In genomic region chr16:3283525-3284447, GRCh38 we compare ENCODE assay signal across 8 cellular contexts. TPM values are rescaled to one million over a fixed set of nuclear protein-coding genes. Genes with fewer than 3 reads are reported as not detected.
DNase-seq lines count a peak whose midpoint lies in the region; ATAC-seq and TF ChIP-seq lines count a peak whose summit lies in the region.

No MANE protein-coding gene starts in this region.

- DNase-seq in stimulated activated CD4-positive, alpha-beta T cell treated with anti-CD3 and anti-CD28 coated beads, Interleukin-1b, Interleukin-23, amount 100 ng/mL, for 48 hours: peak; percentile 4
- no peak for DNase-seq in stimulated activated CD4-positive, alpha-beta T cell treated with anti-CD3 and anti-CD28 coated beads, Interleukin-15, amount 100 ng/mL, for 24 hours
- no peak for DNase-seq in activated T-helper 2 cell treated with anti-CD3 and anti-CD28 coated beads, Interferon-gamma antibody, Interleukin-2, Interleukin-4, amounts not matched to agents 10 μg/mL and 5 μg/mL and 100 μg/mL, durations not matched to agents 14 hours and 24 hours and 36 hours (ENCODE audit: low spot score)
- DNase-seq in immature natural killer cell (no peak), stomach (no peak), pons (ENCODE audit: low spot score) (no peak)
- DNase-seq in central memory CD4-positive, alpha-beta T cell: no peak

- no peaks in the 10 kb centered on the region for H3K27me3 ChIP-seq in stomach

- peaks cover 20 to 42% (median 40%) of the 10 kb centered on the region in 4 donors for H3K36me3 ChIP-seq in stomach

- peak overlapping the region; percentile 98 for H3K4me3 Mint-ChIP-seq in activated T-helper 2 cell treated with anti-CD3 and anti-CD28 coated beads, Interferon-gamma antibody, Interleukin-2, Interleukin-4, amounts not matched to agents 10 μg/mL and 5 μg/mL and 100 μg/mL, durations not matched to agents 14 hours and 24 hours and 36 hours (ENCODE audit: low read depth)
- H3K4me3 Mint-ChIP-seq in immature natural killer cell: peak overlapping the region; percentile 85 to 95 (median 91)

- TF ChIP-seq CTCF in stomach (IDR thresholded peaks at IDR 0.05): no peak

- H3K4me1 Mint-ChIP-seq in activated T-helper 2 cell treated with anti-CD3 and anti-CD28 coated beads, Interferon-gamma antibody, Interleukin-2, Interleukin-4, amounts not matched to agents 10 μg/mL and 5 μg/mL and 100 μg/mL, durations not matched to agents 14 hours and 24 hours and 36 hours (ENCODE audit: low read depth): peaks cover 16% of the 10 kb centered on the region
- peaks cover 39 to 51% of the 10 kb centered on the region in 2 donors for H3K4me1 Mint-ChIP-seq in immature natural killer cell

- H3K4me3 ChIP-seq in stomach: peak overlapping the region; percentile 78 to 100 (median 99)

- peaks cover 6 to 42% (median 29%) of the 10 kb centered on the region in 4 donors for H3K9me3 ChIP-seq in stomach

- H3K27ac ChIP-seq in stomach: peak overlapping the region; percentile 98 to 100 (median 99)

- no peak for TF ChIP-seq POLR2A in stomach (IDR thresholded peaks at IDR 0.05)

- H3K27me3 Mint-ChIP-seq in activated T-helper 2 cell treated with anti-CD3 and anti-CD28 coated beads, Interferon-gamma antibody, Interleukin-2, Interleukin-4, amounts not matched to agents 10 μg/mL and 5 μg/mL and 100 μg/mL, durations not matched to agents 14 hours and 24 hours and 36 hours (ENCODE audit: low read depth): no peaks in the 10 kb centered on the region
- peaks cover 0 to 11% (median 7%) of the 10 kb centered on the region in 3 donors for H3K27me3 Mint-ChIP-seq in immature natural killer cell (ENCODE audit: low read depth in 3 of 3)

- H3K4me1 ChIP-seq in stomach: peaks cover 26 to 48% (median 42%) of the 10 kb centered on the region in 4 donors

- TF ChIP-seq EP300 in stomach (IDR thresholded peaks at IDR 0.05): no peak

- intact Hi-C loops in activated T-helper 2 cell treated with anti-CD3 and anti-CD28 coated beads, Interferon-gamma antibody, Interleukin-2, Interleukin-4, amounts not matched to agents 10 μg/mL and 5 μg/mL and 100 μg/mL, durations not matched to agents 14 hours and 24 hours and 36 hours (cut with micrococcal nuclease): loop anchor here (1.0 to 5.0 kb wide), 8 partner anchors 19 to 219 kb away; partner anchors contain the start of genes CLUAP1, TIGD7, ZNF174 and ZNF200
- intact Hi-C loops in stomach (cut with DNase I; ENCODE audit: low total_unique reads): no loop called here

- H3K27ac Mint-ChIP-seq in activated T-helper 2 cell treated with anti-CD3 and anti-CD28 coated beads, Interferon-gamma antibody, Interleukin-2, Interleukin-4, amounts not matched to agents 10 μg/mL and 5 μg/mL and 100 μg/mL, durations not matched to agents 14 hours and 24 hours and 36 hours: peak overlapping the region; percentile 97
- peak overlapping the region; percentile 90 to 96 (median 94) for H3K27ac Mint-ChIP-seq in immature natural killer cell

- no peak for ATAC-seq in GM19452 (IDR thresholded peaks at IDR 0.05; ENCODE audit: unreplicated experiment)

- H3K9me3 Mint-ChIP-seq in activated T-helper 2 cell treated with anti-CD3 and anti-CD28 coated beads, Interferon-gamma antibody, Interleukin-2, Interleukin-4, amounts not matched to agents 10 μg/mL and 5 μg/mL and 100 μg/mL, durations not matched to agents 14 hours and 24 hours and 36 hours: peaks cover 35% of the 10 kb centered on the region
- peaks cover 0 to 19% (median 9%) of the 10 kb centered on the region in 6 donors for H3K9me3 Mint-ChIP-seq in immature natural killer cell

- 4 to 16% (median 6%) methylated on average over 25 to 57 of the region's 57 CpGs for WGBS in stomach, 5 donors

- H3K36me3 Mint-ChIP-seq in activated T-helper 2 cell treated with anti-CD3 and anti-CD28 coated beads, Interferon-gamma antibody, Interleukin-2, Interleukin-4, amounts not matched to agents 10 μg/mL and 5 μg/mL and 100 μg/mL, durations not matched to agents 14 hours and 24 hours and 36 hours (ENCODE audit: low read depth): peaks cover 54% of the 10 kb centered on the region
- peaks cover 18 to 35% (median 31%) of the 10 kb centered on the region in 3 donors for H3K36me3 Mint-ChIP-seq in immature natural killer cell

RNA-seq across cellular contexts. Expression of gene ZNF263, which starts 0.5 kb away (rescaled TPM):
- 22.9 and 26.6 TPM in 2 replicates for total RNA-seq in activated T-helper 2 cell treated with anti-CD3 and anti-CD28 coated beads, Interferon-gamma antibody, Interleukin-2, Interleukin-4, amounts not matched to agents 10 μg/mL and 5 μg/mL and 100 μg/mL, durations not matched to agents 14 hours and 24 hours and 36 hours
- polyA plus RNA-seq in immature natural killer cell (10 to 100 TPM; 38.2 to 51.0 (median 42.9) TPM), stomach (10 to 100 TPM; 10.8 to 29.6 (median 16.0) TPM)
- 10 to 100 TPM; 23.5 to 67.0 (median 46.0) TPM for total RNA-seq in stomach

RNA-seq across cellular contexts. Expression of gene TIGD7, which starts 21.4 kb away (rescaled TPM):
- 2.5 and 3.6 TPM in 2 replicates for total RNA-seq in activated T-helper 2 cell treated with anti-CD3 and anti-CD28 coated beads, Interferon-gamma antibody, Interleukin-2, Interleukin-4, amounts not matched to agents 10 μg/mL and 5 μg/mL and 100 μg/mL, durations not matched to agents 14 hours and 24 hours and 36 hours
- polyA plus RNA-seq in immature natural killer cell (1 to 10 TPM; 2.9 to 4.6 (median 3.9) TPM), stomach (1 to 10 TPM; 2.1 to 3.7 (median 2.8) TPM)
- 1 to 10 TPM in 3 of 5 donors, not detected in 2; 1.6 to 8.3 (median 1.8) TPM for total RNA-seq in stomach

RNA-seq across cellular contexts. Expression of gene ZNF75A, which starts 21.5 kb away (rescaled TPM):
- total RNA-seq in activated T-helper 2 cell treated with anti-CD3 and anti-CD28 coated beads, Interferon-gamma antibody, Interleukin-2, Interleukin-4, amounts not matched to agents 10 μg/mL and 5 μg/mL and 100 μg/mL, durations not matched to agents 14 hours and 24 hours and 36 hours: 25.4 and 31.8 TPM in 2 replicates
- polyA plus RNA-seq in immature natural killer cell (10 to 100 TPM; 10.8 to 24.9 (median 20.2) TPM), stomach (10 to 100 TPM in 2 of 3 donors, 1 to 10 TPM in 1; 8.0 to 15.6 (median 10.5) TPM)
- 10 to 100 TPM; 16.1 to 52.5 (median 25.0) TPM for total RNA-seq in stomach

RNA-seq across cellular contexts. Expression of gene MEFV, which starts 27.4 kb away (rescaled TPM):
- total RNA-seq in activated T-helper 2 cell treated with anti-CD3 and anti-CD28 coated beads, Interferon-gamma antibody, Interleukin-2, Interleukin-4, amounts not matched to agents 10 μg/mL and 5 μg/mL and 100 μg/mL, durations not matched to agents 14 hours and 24 hours and 36 hours: 0.18 TPM in 1 of 2 replicates, not detected in the other
- polyA plus RNA-seq in immature natural killer cell (under 1 TPM in 2 of 3 donors, not detected in 1; 0.32 to 0.46 TPM), stomach (under 1 TPM; 0.15 to 0.44 (median 0.20) TPM)
- 10 to 100 TPM in 1 of 5 donors, 1 to 10 TPM in 3, under 1 TPM in 1; 0.58 to 24.5 (median 1.7) TPM for total RNA-seq in stomach

RNA-seq across cellular contexts. Expression of gene ZNF200, which starts 48.8 kb away (rescaled TPM):
- 11.0 and 12.2 TPM in 2 replicates for total RNA-seq in activated T-helper 2 cell treated with anti-CD3 and anti-CD28 coated beads, Interferon-gamma antibody, Interleukin-2, Interleukin-4, amounts not matched to agents 10 μg/mL and 5 μg/mL and 100 μg/mL, durations not matched to agents 14 hours and 24 hours and 36 hours
- polyA plus RNA-seq in immature natural killer cell: 10 to 100 TPM in 1 of 3 donors, 1 to 10 TPM in 2; 6.2 to 14.5 (median 9.8) TPM
- 1 to 10 TPM; 4.7 to 8.7 (median 6.2) TPM for total RNA-seq in stomach
- 1 to 10 TPM; 2.2 to 3.1 (median 2.9) TPM for polyA plus RNA-seq in stomach
